Comparison of ENCODE assay signal across 11 cellular contexts in the genomic region with DNA sequence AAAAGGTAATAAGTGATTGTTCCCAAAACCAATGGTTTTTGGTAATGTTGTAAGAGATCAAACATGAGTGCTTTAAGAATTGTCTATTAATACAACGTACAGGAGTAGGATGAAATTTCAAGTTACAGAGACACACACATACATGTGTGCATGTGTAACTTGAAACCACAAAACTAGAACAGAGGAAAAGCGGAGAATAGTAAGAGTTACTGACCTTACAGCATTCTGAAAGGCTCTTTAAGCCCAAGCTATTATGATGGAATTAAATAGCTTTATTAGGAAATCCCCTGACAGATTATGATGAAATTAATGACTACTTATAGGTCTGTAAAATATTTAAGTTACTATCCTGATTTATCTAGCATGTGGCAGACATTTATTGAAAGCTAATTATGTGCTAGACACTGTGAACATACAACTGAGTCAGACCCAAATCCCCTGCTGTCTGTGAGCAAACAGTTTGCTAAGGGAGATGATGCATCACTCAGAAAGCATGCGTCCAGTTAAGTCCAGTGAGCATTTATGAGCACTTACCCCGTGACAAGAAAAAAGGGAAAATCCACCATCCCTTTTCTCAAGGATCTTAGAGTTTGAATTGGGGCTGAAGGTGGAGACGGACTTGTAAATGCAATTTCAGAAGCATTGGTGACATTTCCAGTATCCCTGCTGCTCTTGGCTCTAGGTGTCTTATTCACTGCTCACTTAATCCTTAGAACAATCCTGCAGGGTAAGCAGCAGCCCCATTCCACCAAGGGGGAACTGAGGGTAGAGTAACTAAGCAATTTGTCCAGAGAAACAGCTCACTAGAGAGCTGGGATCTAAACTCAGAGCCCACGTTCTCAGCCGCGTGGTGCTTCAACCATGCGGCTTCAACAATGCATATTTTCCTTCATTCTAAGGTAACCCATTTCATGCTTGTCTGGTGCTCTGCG.
DNase-seq lines count a peak whose midpoint lies in the region; ATAC-seq and TF ChIP-seq lines count a peak whose summit lies in the region.
"Had no signal": no experiment of that assay in that cellular context is flagged by ENCODE, and none has a peak within 500 bp of the region (broad histone marks: within the 10 kb centered on the region; RNA-seq: fewer than 3 reads in every experiment).

No MANE protein-coding gene starts in this region.

- H3K4me1 ChIP-seq in right cardiac atrium (ENCODE audit: control insufficient read depth, insufficient read depth, low read length) = no peaks in the 10 kb centered on the region
- H3K4me1 ChIP-seq: BE2C had no signal

- intact Hi-C loops in right cardiac atrium (cut with DNase I) = no loop called here

- no peak overlapping the region for H3K27ac ChIP-seq in right cardiac atrium (ENCODE audit: low read length)

- H3K4me3 ChIP-seq in astrocyte of the cerebellum (ENCODE audit: low read depth, low read length) (no peak overlapping the region), right cardiac atrium (ENCODE audit: low read length) (no peak overlapping the region)

- 94% methylated on average over 10 of the region's 10 CpGs for WGBS in right cardiac atrium

- DNase-seq in ACHN = peak; percentile 82
- DNase-seq in HS-27A (ENCODE audit: low read depth) = peak; percentile 42
- DNase-seq in astrocyte of the cerebellum (ENCODE audit: low read depth) = peak; percentile 81
- DNase-seq in iris pigment epithelial cell (ENCODE audit: low read depth) = peak; percentile 98
- no peak for DNase-seq in right cardiac atrium
- DNase-seq in NCI-H2107 (lab: John Stamatoyannopoulos, UW) = no peak
- DNase-seq in NCI-H1930 (lab: John Stamatoyannopoulos, UW) = no peak
- DNase-seq in NOMO-1 treated with DMSO at 0.1 percent for 48 hours (lab: John Stamatoyannopoulos, UW; ENCODE audit: unreplicated experiment) = no peak
- DNase-seq: BE2C, natural killer cell, NCI-H1436 treated with DMSO at 0.1 percent for 48 hours had no signal

- in situ Hi-C loops in ACHN (cut with HindIII; ENCODE audit: low pct_ligation_motif_present, low pct_unique_long_range_greater_than_20kb, low sequenced_read_pairs) (no loop called here), astrocyte of the cerebellum (cut with HindIII; ENCODE audit: low sequenced_read_pairs) (no loop called here)

- ATAC-seq in right cardiac atrium = no peak
- ATAC-seq: natural killer cell had no signal

- no peaks in the 10 kb centered on the region for H3K27me3 ChIP-seq in right cardiac atrium (ENCODE audit: control insufficient read depth, insufficient read depth)
- H3K27me3 ChIP-seq: BE2C had no signal

- no peak for TF ChIP-seq CTCF in astrocyte of the cerebellum (IDR thresholded peaks at IDR 0.05; ENCODE audit: low read depth, low read length, missing control alignments)

- H3K9me3 ChIP-seq in right cardiac atrium (ENCODE audit: control insufficient read depth, low read length) = no peaks in the 10 kb centered on the region
- H3K9me3 ChIP-seq: BE2C had no signal

Comparison
In these comparisons a context has a peak if more than half of its experiments do, and no peak if none do; other contexts are left out.
1. DNase-seq: peak in ACHN (single experiment), HS-27A (single experiment), astrocyte of the cerebellum (single experiment) and iris pigment epithelial cell (single experiment); none in right cardiac atrium (0 of 3), NCI-H2107 (single experiment), NCI-H1930 (0 of 2) and NOMO-1 treated with DMSO at 0.1 percent for 48 hours (single experiment).